8 cellular contexts compared by ENCODE assay signal in genomic region chr2:21317131-21317530, GRCh38.
DNase-seq lines count a peak whose midpoint lies in the region; ATAC-seq and TF ChIP-seq lines count a peak whose summit lies in the region.

No MANE protein-coding gene starts in this region.

- ATAC-seq in GM19035 (IDR thresholded peaks at IDR 0.05; ENCODE audit: unreplicated experiment): peak; percentile 74
- peak; percentile 85 for ATAC-seq in HG03378 (IDR thresholded peaks at IDR 0.05; ENCODE audit: unreplicated experiment)
- ATAC-seq in naive thymus-derived CD4-positive, alpha-beta T cell: peak; percentile 38
- ATAC-seq in HG03460 (IDR thresholded peaks at IDR 0.05; ENCODE audit: unreplicated experiment): no peak

- no peaks in the 10 kb centered on the region for H3K4me1 ChIP-seq in naive thymus-derived CD4-positive, alpha-beta T cell (ENCODE audit: control insufficient read depth in 2 of 2, insufficient read depth in 2 of 2, low read length in 2 of 2)

- TF ChIP-seq CTCF in RWPE1 (conservative IDR thresholded peaks at IDR 0.05; ENCODE audit: low read depth) (peak; percentile 34), epithelial cell of proximal tubule (conservative IDR thresholded peaks at IDR 0.05; ENCODE audit: low read depth, low read length) (peak; percentile 70)

- H3K27ac Mint-ChIP-seq in naive thymus-derived CD4-positive, alpha-beta T cell: no peak overlapping the region

- peak; percentile 60 for DNase-seq in NCI-H1436 (lab: John Stamatoyannopoulos, UW)
- no peak for DNase-seq in NCI-H1436 treated with DMSO at 0.1 percent for 48 hours (lab: John Stamatoyannopoulos, UW)
- DNase-seq in RWPE1 (ENCODE audit: low spot score): peak; percentile 2
- no peak for DNase-seq in epithelial cell of proximal tubule (ENCODE audit: low read depth)
- DNase-seq in naive thymus-derived CD4-positive, alpha-beta T cell: no peak

- no peaks in the 10 kb centered on the region for H3K27me3 ChIP-seq in naive thymus-derived CD4-positive, alpha-beta T cell (ENCODE audit: control insufficient read depth in 2 of 2, insufficient read depth in 2 of 2, low read length in 2 of 2)

- no peak overlapping the region for H3K4me3 Mint-ChIP-seq in naive thymus-derived CD4-positive, alpha-beta T cell

- CTCF ChIA-PET in RWPE1 (lab: Yijun Ruan, JAX): no interaction called here
- CTCF ChIA-PET in naive thymus-derived CD4-positive, alpha-beta T cell (lab: Charles Lee): no interaction called here

- no peak overlapping the region for H3K4me3 ChIP-seq in epithelial cell of proximal tubule (ENCODE audit: low read depth, low read length)
- H3K4me3 ChIP-seq in naive thymus-derived CD4-positive, alpha-beta T cell (ENCODE audit: low read length): no peak overlapping the region

- intact Hi-C loops in naive thymus-derived CD4-positive, alpha-beta T cell (cut with micrococcal nuclease): loop anchor here (1.0 to 10.0 kb wide), 3 partner anchors 274 to 655 kb away; partner anchors contain the start of gene GDF7 (in 1 of the 2)

- no peaks in the 10 kb centered on the region for H3K36me3 Mint-ChIP-seq in naive thymus-derived CD4-positive, alpha-beta T cell

- no peaks in the 10 kb centered on the region for H3K9me3 ChIP-seq in naive thymus-derived CD4-positive, alpha-beta T cell (ENCODE audit: control insufficient read depth in 2 of 3, low read length in 3 of 3)

- peaks cover 0 to 12% (median 0%) of the 10 kb centered on the region in 5 donors for H3K27me3 Mint-ChIP-seq in naive thymus-derived CD4-positive, alpha-beta T cell

- H3K4me1 Mint-ChIP-seq in naive thymus-derived CD4-positive, alpha-beta T cell: peaks cover 0 to 1% (median 0%) of the 10 kb centered on the region in 7 donors

- H3K9me3 Mint-ChIP-seq in naive thymus-derived CD4-positive, alpha-beta T cell: peaks cover 0 to 10% (median 0%) of the 10 kb centered on the region in 11 donors

- POLR2A ChIA-PET in RWPE1 (lab: Yijun Ruan, JAX; ENCODE audit: low non-redundant PET): no interaction called here
- POLR2A ChIA-PET in naive thymus-derived CD4-positive, alpha-beta T cell (lab: Charles Lee): no interaction called here

- no peaks in the 10 kb centered on the region for H3K36me3 ChIP-seq in naive thymus-derived CD4-positive, alpha-beta T cell (ENCODE audit: control insufficient read depth in 2 of 3, insufficient read depth in 3 of 3, low read length in 3 of 3)

- no peak overlapping the region for H3K27ac ChIP-seq in RWPE1
- H3K27ac ChIP-seq in naive thymus-derived CD4-positive, alpha-beta T cell (ENCODE audit: low read depth, low read length): no peak overlapping the region

Comparison
In these comparisons a context has a peak if more than half of its experiments do, and no peak if none do; other contexts are left out.
1. DNase-seq: peak in NCI-H1436 (single experiment) and RWPE1 (single experiment); none in NCI-H1436 treated with DMSO at 0.1 percent for 48 hours (single experiment), epithelial cell of proximal tubule (single experiment) and naive thymus-derived CD4-positive, alpha-beta T cell (0 of 9).